15 cellular contexts compared by ENCODE assay signal in genomic region chr1:230806552-230806951, GRCh38. TPM values are rescaled to one million over a fixed set of nuclear protein-coding genes. Genes with fewer than 3 reads are reported as not detected.
A peak's percentile ranks its signal among the peaks of the same experiment; 100 is the strongest.
DNase-seq lines count a peak whose midpoint lies in the region; ATAC-seq and TF ChIP-seq lines count a peak whose summit lies in the region.
"Had no signal": no experiment of that assay in that cellular context is flagged by ENCODE, and none has a peak within 500 bp of the region (broad histone marks: within the 10 kb centered on the region; RNA-seq: fewer than 3 reads in every experiment).

No MANE protein-coding gene starts in this region.

- H3K27me3 ChIP-seq in layer of hippocampus (ENCODE audit: control insufficient read depth, insufficient read depth, low read length) = no peaks in the 10 kb centered on the region

- peak overlapping the region in 1 of 5 experiments; percentile 60 for H3K4me3 Mint-ChIP-seq in brain

- peaks cover 3% of the 10 kb centered on the region for H3K27me3 Mint-ChIP-seq in brain

- peaks cover 3% of the 10 kb centered on the region for H3K36me3 Mint-ChIP-seq in brain

- no peak for TF ChIP-seq CTCF in brain (conservative IDR thresholded peaks at IDR 0.05)

- H3K27ac ChIP-seq in angular gyrus (ENCODE audit: low read depth, low read length) = peak overlapping the region; percentile 91
- H3K27ac ChIP-seq in layer of hippocampus (ENCODE audit: low read depth, low read length) = peak overlapping the region; percentile 92
- peak overlapping the region; percentile 86 for H3K27ac ChIP-seq in substantia nigra (ENCODE audit: low read depth, low read length, poor library complexity, severe bottlenecking)

- H3K27ac Mint-ChIP-seq in brain = peak overlapping the region in 4 of 5 experiments; percentile 89 to 99 (median 98)

- DNase-seq in substantia nigra (lab: John Stamatoyannopoulos, UW) (peak in 1 of 49 donors; percentile 75), NCI-H2227 treated with DMSO at 0.1 percent for 48 hours (lab: John Stamatoyannopoulos, UW) (no peak), SW 1271 (lab: John Stamatoyannopoulos, UW) (no peak)
- DNase-seq: ACHN, COR-L47, GF-D8, GOT3, NCI-H2029 treated with DMSO at 0.1 percent for 48 hours, NCI-H2171 treated with DMSO at 0.1 percent for 48 hours, NCI-H774, RPMI8226 had no signal

- H3K9me3 Mint-ChIP-seq in brain = peaks cover 0 to 15% (median 0%) of the 10 kb centered on the region in 5 experiments

- no peak for ATAC-seq in GM18858 (IDR thresholded peaks at IDR 0.05; ENCODE audit: unreplicated experiment)

- peaks cover 43% of the 10 kb centered on the region for H3K4me1 Mint-ChIP-seq in brain

RNA-seq across cellular contexts. Expression of gene CAPN9, which starts 59.4 kb away (rescaled TPM):
- polyA plus RNA-seq in brain (ENCODE audit: insufficient read depth, low read depth, low replicate concordance) = 2.0 TPM
